ENCODE assay signal across 23 cellular contexts in genomic region chr20:57043669-57044268, GRCh38.
A peak's percentile ranks its signal among the peaks of the same experiment; 100 is the strongest.
DNase-seq lines count a peak whose midpoint lies in the region; ATAC-seq, FAIRE-seq and TF ChIP-seq lines count a peak whose summit lies in the region.
"Had no signal": no experiment of that assay in that cellular context is flagged by ENCODE, and none has a peak within 500 bp of the region (broad histone marks: within the 10 kb centered on the region; RNA-seq: fewer than 3 reads in every experiment).

No MANE protein-coding gene starts in this region.

- WGBS in trophoblast cell (ENCODE audit: extremely low coverage, insufficient coverage, insufficient read length): no CpG with 5 or more reads among the region's 16 CpGs

- H4K8ac ChIP-seq in trophoblast cell (ENCODE audit: low read depth, low read length): peak overlapping the region; percentile 22

- H3K4me1 ChIP-seq in trophoblast cell (ENCODE audit: control insufficient read depth in 1 of 2, insufficient read depth in 2 of 2, low read length in 2 of 2): peaks cover 22 to 25% of the 10 kb centered on the region in 2 experiments
- H3K4me1 ChIP-seq in upper lobe of right lung: no peaks in the 10 kb centered on the region
- no peaks in the 10 kb centered on the region for H3K4me1 ChIP-seq in effector memory CD4-positive, alpha-beta T cell (ENCODE audit: control insufficient read depth, insufficient read depth, low read length, poor library complexity, severe bottlenecking)

- H3K9me3 ChIP-seq in trophoblast cell (ENCODE audit: insufficient read depth, low read depth, low read length) (peaks cover 2% of the 10 kb centered on the region), upper lobe of right lung (no peaks in the 10 kb centered on the region)
- no peaks in the 10 kb centered on the region for H3K9me3 ChIP-seq in effector memory CD4-positive, alpha-beta T cell (ENCODE audit: control insufficient read depth, low read length)
- H3K9me3 ChIP-seq: BLaER1, HAP-1 had no signal

- peak overlapping the region; percentile 26; the same call in 1 of the 2 replicates for H3K27ac ChIP-seq in VCaP
- H3K27ac ChIP-seq in trophoblast cell (ENCODE audit: low read depth, low read length): no peak overlapping the region
- no peak overlapping the region for H3K27ac ChIP-seq in upper lobe of right lung
- H3K27ac ChIP-seq in effector memory CD4-positive, alpha-beta T cell (ENCODE audit: insufficient read depth, low read length, poor library complexity, severe bottlenecking): no peak overlapping the region
- H3K27ac ChIP-seq: BLaER1, SK-N-MC had no signal

- peaks cover 3% of the 10 kb centered on the region for H3K79me1 ChIP-seq in trophoblast cell (ENCODE audit: low read length)

- intact Hi-C loops in upper lobe of right lung (cut with DNase I): no loop called here

- no peak overlapping the region for H2BK5ac ChIP-seq in trophoblast cell (ENCODE audit: low read depth, low read length, poor library complexity)

- H3K4ac ChIP-seq in trophoblast cell (ENCODE audit: low read depth, low read length): no peak overlapping the region

- FAIRE-seq in HTR-8/SVneo (lab: Jason Lieb, UNC): peak; percentile 49
- FAIRE-seq: RCC 7860 had no signal

- H3K23ac ChIP-seq in trophoblast cell (ENCODE audit: low read length): no peak overlapping the region

- peak overlapping the region; percentile 7 for H2AK5ac ChIP-seq in trophoblast cell (ENCODE audit: low read length)

- H3K4me3 ChIP-seq in trophoblast cell (ENCODE audit: low read depth, low read length) (no peak overlapping the region), upper lobe of right lung (no peak overlapping the region)
- no peak overlapping the region for H3K4me3 ChIP-seq in effector memory CD4-positive, alpha-beta T cell (ENCODE audit: insufficient read depth, low read depth, low read length, poor library complexity, severe bottlenecking)
- H3K4me3 ChIP-seq: BLaER1, HAP-1, SK-N-MC had no signal

- no peak overlapping the region for H2BK120ac ChIP-seq in trophoblast cell (ENCODE audit: insufficient read depth, low read length, poor library complexity)

- H3K27me3 ChIP-seq in trophoblast cell (ENCODE audit: insufficient read depth, low read length) (no peaks in the 10 kb centered on the region), upper lobe of right lung (peaks cover 30% of the 10 kb centered on the region)
- H3K27me3 ChIP-seq in effector memory CD4-positive, alpha-beta T cell (replicated peaks; ENCODE audit: control insufficient read depth, insufficient read depth, low read length, poor library complexity, severe bottlenecking): no peaks in the 10 kb centered on the region
- H3K27me3 ChIP-seq: BLaER1 had no signal

- H2AFZ ChIP-seq in trophoblast cell (ENCODE audit: insufficient read depth, low read length, poor library complexity): no peak overlapping the region

- no peak for DNase-seq in HTR-8/SVneo (ENCODE audit: insufficient read length, low spot score)
- no peak for DNase-seq in trophoblast cell
- peak; percentile 45 for DNase-seq in upper lobe of right lung
- DNase-seq in OCI-M2 (lab: John Stamatoyannopoulos, UW; ENCODE audit: unreplicated experiment): no peak
- DNase-seq in effector memory CD4-positive, alpha-beta T cell: no peak
- DNase-seq: ACHN; Caco-2; CD4-positive, alpha-beta memory T cell; DMS79 treated with DMSO at 0.1 percent for 48 hours; KG1; NCI-H1092 treated with DMSO at 0.1 percent for 48 hours; NCI-H146; NCI-H2029; NCI-H2227 treated with DMSO at 0.1 percent for 48 hours; NCI-H510A; NK-92 treated with Interleukin-12 subunit alpha and Interleukin-12 subunit beta, amount 100 ng/mL, for 24 hours; SHP77 had no signal

- no peaks in the 10 kb centered on the region for H3K79me2 ChIP-seq in trophoblast cell (ENCODE audit: control insufficient read depth, insufficient read depth, low read length, poor library complexity)

- ATAC-seq in upper lobe of right lung: no peak
- ATAC-seq in HG02852 (IDR thresholded peaks at IDR 0.05; ENCODE audit: unreplicated experiment): no peak

- H4K91ac ChIP-seq in trophoblast cell (ENCODE audit: low read depth, low read length): peak overlapping the region; percentile 45

- H4K12ac ChIP-seq in trophoblast cell (ENCODE audit: low read depth, low read length): no peak overlapping the region

- peak overlapping the region; percentile 35 for H3K14ac ChIP-seq in trophoblast cell (ENCODE audit: low read length)

- H3K9ac ChIP-seq in trophoblast cell (ENCODE audit: low read length): no peak overlapping the region
- H3K9ac ChIP-seq: BLaER1 had no signal

- H3K18ac ChIP-seq in trophoblast cell (ENCODE audit: low read length): no peak overlapping the region

- no peak for TF ChIP-seq CTCF in VCaP (conservative IDR thresholded peaks at IDR 0.05)
- TF ChIP-seq CTCF in upper lobe of right lung (IDR thresholded peaks at IDR 0.05): no peak

- no peak overlapping the region for H3K4me2 ChIP-seq in trophoblast cell (ENCODE audit: low read length)
- H3K4me2 ChIP-seq: BLaER1 had no signal

- peak overlapping the region; percentile 37 for H2BK12ac ChIP-seq in trophoblast cell (ENCODE audit: low read length)

- H3K36me3 ChIP-seq in trophoblast cell (ENCODE audit: control insufficient read depth in 1 of 2, insufficient read depth in 2 of 2, low read length in 2 of 2) (no peaks in the 10 kb centered on the region), upper lobe of right lung (no peaks in the 10 kb centered on the region)
- H3K36me3 ChIP-seq in effector memory CD4-positive, alpha-beta T cell (ENCODE audit: control insufficient read depth, insufficient read depth, low read length): no peaks in the 10 kb centered on the region
- H3K36me3 ChIP-seq: BLaER1, HAP-1 had no signal
